ENCODE assay signal across 9 cellular contexts in genomic region chr4:68691186-68691585, GRCh38. TPM values are rescaled to one million over a fixed set of nuclear protein-coding genes. Genes with fewer than 3 reads are reported as not detected.
"Had no signal": no experiment of that assay in that cellular context is flagged by ENCODE, and none has a peak within 500 bp of the region (broad histone marks: within the 10 kb centered on the region; RNA-seq: fewer than 3 reads in every experiment).

No MANE protein-coding gene starts in this region.

- ATAC-seq: GM12878 had no signal

- H3K4me3 ChIP-seq: GM12878 had no signal

- FAIRE-seq: G401.6, GM12878, GM12891, GM12892, GM18507, GM19239 had no signal

- DNase-seq: GDM1, GF-D8 had no signal

RNA-seq across cellular contexts. Expression of gene UGT2B15, which starts 20.7 kb away (rescaled TPM):
- total RNA-seq: G401, GM12878 had no signal
- polyA plus RNA-seq: GM12878 had no signal
